In the genomic region with DNA sequence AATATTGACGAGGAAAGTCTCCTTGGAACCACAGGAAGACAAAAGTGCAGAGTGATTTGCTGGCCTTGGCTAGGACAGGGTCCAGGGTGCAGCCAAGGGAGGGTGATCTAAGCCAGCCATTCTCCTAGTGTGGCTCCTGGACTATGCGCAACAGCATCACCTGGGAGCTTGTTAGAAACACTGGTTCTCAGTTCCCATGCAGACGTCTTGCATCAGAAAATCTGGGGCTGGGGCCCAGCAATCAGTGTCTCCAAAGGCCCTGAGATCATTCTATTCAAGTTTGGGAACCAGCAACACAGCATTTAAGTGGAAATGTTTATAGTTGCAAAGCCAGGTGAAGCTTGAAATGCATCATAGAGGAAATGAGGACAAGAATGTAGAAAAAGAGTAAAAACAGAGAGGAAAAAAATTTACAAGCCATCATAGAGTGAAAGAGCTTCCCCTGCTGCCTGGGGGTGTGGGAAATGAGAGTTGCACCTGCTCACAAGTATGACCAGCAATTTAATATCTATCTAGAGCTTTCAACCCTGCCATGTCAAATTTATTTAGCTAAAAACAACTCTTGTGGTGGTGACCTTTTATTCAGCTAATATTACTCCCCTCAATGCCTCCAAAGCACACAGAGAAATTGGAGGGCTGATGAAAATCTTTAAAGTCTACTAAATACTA, we compare ENCODE assay signal across 23 cellular contexts. TPM values are rescaled to one million over a fixed set of nuclear protein-coding genes. Genes with fewer than 3 reads are reported as not detected.
A peak's percentile ranks its signal among the peaks of the same experiment; 100 is the strongest.
DNase-seq lines count a peak whose midpoint lies in the region; ATAC-seq, FAIRE-seq and TF ChIP-seq lines count a peak whose summit lies in the region.
"Had no signal": no experiment of that assay in that cellular context is flagged by ENCODE, and none has a peak within 500 bp of the region (broad histone marks: within the 10 kb centered on the region; RNA-seq: fewer than 3 reads in every experiment).

No MANE protein-coding gene starts in this region.

- no peaks in the 10 kb centered on the region for H3K36me3 Mint-ChIP-seq in HFFc6 (ENCODE audit: low read depth)
- H3K36me3 Mint-ChIP-seq: activated naive CD4-positive, alpha-beta T cell treated with anti-CD3 and anti-CD28 coated beads, Interleukin-2, amount 10 ng/mL, durations not matched to agents 7 days and 5 days; CD8-positive, alpha-beta memory T cell; neural progenitor cell; stimulated activated naive B cell treated with anti-CD40 and anti-IgM and Interleukin-4, amounts not matched to agents 10 μg/mL and 1 μg/mL and 100 μg/mL, for 72 hours; T-cell had no signal

- no peak overlapping the region for H2AFZ ChIP-seq in neuronal stem cell (ENCODE audit: low read length)
- H2AFZ ChIP-seq in PC-9: no peak overlapping the region
- H2AFZ ChIP-seq: neural progenitor cell had no signal

- H4K91ac ChIP-seq in neuronal stem cell (ENCODE audit: low read depth, low read length, poor library complexity): no peak overlapping the region

- H3K14ac ChIP-seq in neuronal stem cell (ENCODE audit: low read length): peak overlapping the region; percentile 33

- H3K9me3 Mint-ChIP-seq in HFFc6: no peaks in the 10 kb centered on the region
- H3K9me3 Mint-ChIP-seq: activated naive CD4-positive, alpha-beta T cell treated with anti-CD3 and anti-CD28 coated beads, Interleukin-2, amount 10 ng/mL, durations not matched to agents 7 days and 5 days; activated T-cell treated with anti-CD3 and anti-CD28 coated beads, Interleukin-2, amount 50 U/mL, for 72 hours; CD8-positive, alpha-beta memory T cell; neural progenitor cell; stimulated activated naive B cell treated with anti-CD40 and anti-IgM and Interleukin-4, amounts not matched to agents 10 μg/mL and 1 μg/mL and 100 μg/mL, for 72 hours; T-cell had no signal

- no peak overlapping the region for H3K18ac ChIP-seq in neuronal stem cell (ENCODE audit: low read length)

- TF ChIP-seq CTCF in HFFc6 (IDR thresholded peaks at IDR 0.05) (no peak), PC-9 (conservative IDR thresholded peaks at IDR 0.05) (no peak)

- TF ChIP-seq POLR2A in GM12891 (IDR thresholded peaks at IDR 0.05; ENCODE audit: low read depth, low read length): no peak

- H4K20me1 ChIP-seq in PC-9 (ENCODE audit: insufficient read depth): no peaks in the 10 kb centered on the region

- no peaks in the 10 kb centered on the region for H3K9me2 ChIP-seq in PC-9 (ENCODE audit: insufficient read depth)

- peaks cover 38% of the 10 kb centered on the region for H3K4me1 Mint-ChIP-seq in HFFc6 (ENCODE audit: low read depth)
- H3K4me1 Mint-ChIP-seq: activated naive CD4-positive, alpha-beta T cell treated with anti-CD3 and anti-CD28 coated beads, Interleukin-2, amount 10 ng/mL, durations not matched to agents 7 days and 5 days had no signal

- no peak overlapping the region for H3K4me2 ChIP-seq in neuronal stem cell (ENCODE audit: insufficient read depth, low read length, poor library complexity, severe bottlenecking)
- H3K4me2 ChIP-seq in PC-9: no peak overlapping the region
- H3K4me2 ChIP-seq: neural progenitor cell had no signal

- H3F3A ChIP-seq in PC-9 (ENCODE audit: insufficient read depth, low read depth): no peaks in the 10 kb centered on the region

- peaks cover 0 to 1% of the 10 kb centered on the region in 2 donors for H3K4me1 ChIP-seq in neuronal stem cell (ENCODE audit: control insufficient read depth in 2 of 2, insufficient read depth in 1 of 2, low read depth in 1 of 2, low read length in 2 of 2)
- no peaks in the 10 kb centered on the region for H3K4me1 ChIP-seq in PC-9 (replicated peaks; ENCODE audit: insufficient read depth)
- H3K4me1 ChIP-seq: neural progenitor cell, testis had no signal

- no peak overlapping the region for H3K9ac ChIP-seq in neuronal stem cell (ENCODE audit: low read depth, low read length, poor library complexity)
- H3K9ac ChIP-seq: neural progenitor cell had no signal

- H3K36me3 ChIP-seq in neuronal stem cell (replicated peaks in 1 of 2; ENCODE audit: control insufficient read depth in 2 of 2, insufficient read depth in 2 of 2, low read length in 2 of 2): no peaks in the 10 kb centered on the region
- H3K36me3 ChIP-seq in PC-9 (ENCODE audit: low read depth): no peaks in the 10 kb centered on the region
- H3K36me3 ChIP-seq: MG63, neural progenitor cell had no signal

- H3K23ac ChIP-seq in neuronal stem cell (ENCODE audit: low read depth, low read length, poor library complexity): no peak overlapping the region

- H2BK5ac ChIP-seq in neuronal stem cell (ENCODE audit: low read length): no peak overlapping the region

- peak overlapping the region; percentile 27; the same call in 1 of the 2 replicates for H3K27ac Mint-ChIP-seq in HFFc6
- H3K27ac Mint-ChIP-seq: activated naive CD4-positive, alpha-beta T cell treated with anti-CD3 and anti-CD28 coated beads, Interleukin-2, amount 10 ng/mL, durations not matched to agents 7 days and 5 days; activated T-cell treated with anti-CD3 and anti-CD28 coated beads, Interleukin-2, amount 50 U/mL, for 72 hours; CD8-positive, alpha-beta memory T cell; neural progenitor cell; stimulated activated naive B cell treated with anti-CD40 and anti-IgM and Interleukin-4, amounts not matched to agents 10 μg/mL and 1 μg/mL and 100 μg/mL, for 72 hours; T-cell had no signal

- H3K79me2 ChIP-seq in PC-9 (ENCODE audit: low read depth): no peaks in the 10 kb centered on the region

- H3K4me3 ChIP-seq in neuronal stem cell (ENCODE audit: low read length in 2 of 2) (no peak overlapping the region), PC-9 (no peak overlapping the region)
- H3K4me3 ChIP-seq: coronary artery, MG63, neural progenitor cell, testis had no signal

- no peaks in the 10 kb centered on the region for H3K79me1 ChIP-seq in neuronal stem cell (ENCODE audit: low read depth, low read length)

- H3K4me3 Mint-ChIP-seq in HFFc6: peak overlapping the region; percentile 40; the same call in 1 of the 2 replicates
- H3K4me3 Mint-ChIP-seq: activated naive CD4-positive, alpha-beta T cell treated with anti-CD3 and anti-CD28 coated beads, Interleukin-2, amount 10 ng/mL, durations not matched to agents 7 days and 5 days; activated T-cell treated with anti-CD3 and anti-CD28 coated beads, Interleukin-2, amount 50 U/mL, for 72 hours; CD8-positive, alpha-beta memory T cell; neural progenitor cell; stimulated activated naive B cell treated with anti-CD40 and anti-IgM and Interleukin-4, amounts not matched to agents 10 μg/mL and 1 μg/mL and 100 μg/mL, for 72 hours; T-cell had no signal

- H3K27me3 ChIP-seq in neuronal stem cell (ENCODE audit: control insufficient read depth in 3 of 3, insufficient read depth in 3 of 3, low read depth in 1 of 3, low read length in 3 of 3) (peaks cover 0 to 46% (median 0%) of the 10 kb centered on the region in 3 experiments), PC-9 (ENCODE audit: insufficient read depth, low read depth) (peaks cover 27% of the 10 kb centered on the region)
- H3K27me3 ChIP-seq: testis had no signal

- ATAC-seq in esophagus mucosa: no peak
- ATAC-seq: activated T-cell treated with anti-CD3 and anti-CD28 coated beads, Interleukin-2, amount 50 U/mL, for 72 hours; T-cell had no signal

- H3K27ac ChIP-seq in neuronal stem cell (replicated peaks; ENCODE audit: low read length) (no peak overlapping the region), PC-9 (no peak overlapping the region)
- H3K27ac ChIP-seq: coronary artery, neural progenitor cell, testis had no signal

- DNase-seq in GM12891 (ENCODE audit: insufficient read length, low spot score) (no peak), HFFc6 (no peak), NCI-H69 (lab: John Stamatoyannopoulos, UW) (peak; percentile 33), neuronal stem cell (ENCODE audit: low spot score) (no peak), PC-9 (no peak), putamen (ENCODE audit: low spot score) (no peak)
- DNase-seq: activated CD4-positive, alpha-beta T cell treated with anti-CD3 and anti-CD28 coated beads for 4 hours; activated naive CD4-positive, alpha-beta T cell treated with anti-CD3 and anti-CD28 coated beads, Interleukin-2, amount 10 ng/mL, durations not matched to agents 7 days and 5 days; activated T-cell treated with anti-CD3 and anti-CD28 coated beads, Interleukin-2, amount 50 U/mL, for 72 hours; amygdala; CD8-positive, alpha-beta memory T cell; DMS79 treated with DMSO at 0.1 percent for 48 hours; glutamatergic neuron; NCI-H1930; NCI-H524 treated with DMSO at 0.1 percent for 48 hours; small intestine; stimulated activated naive B cell treated with anti-CD40 and anti-IgM and Interleukin-4, amounts not matched to agents 10 μg/mL and 1 μg/mL and 100 μg/mL, for 72 hours; T-cell; testis had no signal

- peaks cover 4% of the 10 kb centered on the region for H3K27me3 Mint-ChIP-seq in HFFc6 (ENCODE audit: insufficient read depth)

- FAIRE-seq in GM12891 (lab: Jason Lieb, UNC): peak; percentile 23
- FAIRE-seq: small intestine had no signal

- H4K8ac ChIP-seq in neuronal stem cell (ENCODE audit: low read depth, low read length): no peak overlapping the region

- intact Hi-C loops in PC-9 (cut with micrococcal nuclease; ENCODE audit: unreplicated experiment): loop anchor here (2.0 kb wide), 1 partner anchor 318 kb away; no protein-coding TSS in a partner anchor

- H2AK5ac ChIP-seq in neuronal stem cell (ENCODE audit: low read depth, low read length): peak overlapping the region; percentile 73

- CTCF ChIA-PET in PC-9 (lab: Charles Lee): no interaction called here

- no TSS peak for BruUV-seq in PC-9 (replicated peaks; lab: Mats Ljungman, UMichigan)

- no peak overlapping the region for H2BK12ac ChIP-seq in neuronal stem cell (ENCODE audit: low read length)

- H3K4ac ChIP-seq in neuronal stem cell (ENCODE audit: low read length): no peak overlapping the region

- no CpG with 5 or more reads among the region's 3 CpGs for WGBS in neuronal stem cell (ENCODE audit: extremely low coverage in 2 of 2, insufficient read length in 2 of 2, insufficient replicate concordance in 1 of 2), 2 donors

- H2BK120ac ChIP-seq in neuronal stem cell (ENCODE audit: low read depth, low read length): no peak overlapping the region

- H2BK15ac ChIP-seq in neuronal stem cell (ENCODE audit: low read length): no peak overlapping the region

- H3K9me3 ChIP-seq in neuronal stem cell (replicated peaks in 1 of 2; ENCODE audit: control insufficient read depth in 2 of 2, insufficient read depth in 1 of 2, low read depth in 1 of 2, low read length in 2 of 2): no peaks in the 10 kb centered on the region
- H3K9me3 ChIP-seq in PC-9 (ENCODE audit: insufficient read depth, low read depth): no peaks in the 10 kb centered on the region
- H3K9me3 ChIP-seq: MG63, testis had no signal

- POLR2A ChIA-PET in PC-9 (lab: Charles Lee; ENCODE audit: unreplicated experiment): no interaction called here

TF ChIP-seq in GM12891, 5 proteins besides CTCF, POLR2A, EP300 and RAD21:
- no peak for TF ChIP-seq PAX5 (IDR thresholded peaks at IDR 0.05; ENCODE audit: insufficient read depth, low read length, severe bottlenecking)

RNA-seq across cellular contexts. Expression of a gene that starts 54.4 kb away (rescaled TPM):
- polyA plus RNA-seq in GM12891 (2012; ENCODE audit: low read depth, missing spikeins): 98.1 TPM
- 10 to 100 TPM; 39.5 to 59.8 (median 50.8) TPM for total RNA-seq in HFFc6 (2021; fragmentation: NEBNext Ultra II Directional; extraction: Animal tissue kit (Norgen Biotek cat#: 25700))
- polyA plus RNA-seq in neuronal stem cell (2013, experiment 1 of 2): 67.4 TPM
- 68.5 TPM for polyA plus RNA-seq in neuronal stem cell (2013, experiment 2 of 2)
- 15.7 and 15.8 TPM in 2 replicates for total RNA-seq in PC-9 (2021)
- total RNA-seq in esophagus mucosa: 32.6 TPM
